In genomic region chr2:206071832-206072231, GRCh38 we compare ENCODE assay signal across 21 cellular contexts. TPM values are rescaled to one million over a fixed set of nuclear protein-coding genes. Genes with fewer than 3 reads are reported as not detected.
A peak's percentile ranks its signal among the peaks of the same experiment; 100 is the strongest.
DNase-seq lines count a peak whose midpoint lies in the region; ATAC-seq, FAIRE-seq and TF ChIP-seq lines count a peak whose summit lies in the region.
"Had no signal": no experiment of that assay in that cellular context is flagged by ENCODE, and none has a peak within 500 bp of the region (broad histone marks: within the 10 kb centered on the region; RNA-seq: fewer than 3 reads in every experiment).

No MANE protein-coding gene starts in this region.

- intact Hi-C loops in heart right ventricle (cut with DNase I) = loop anchor here in 1 of 10 donors (2.0 kb wide), 1 partner anchor 25 kb away; no protein-coding TSS in a partner anchor

- H3K27me3 Mint-ChIP-seq in stimulated activated naive CD8-positive, alpha-beta T cell treated with anti-CD3 and anti-CD28 coated beads, Interleukin-15, Interleukin-2, amounts not matched to agents 100 ng/mL and 50 ng/mL, for 24 hours = no peaks in the 10 kb centered on the region
- no peaks in the 10 kb centered on the region for H3K27me3 Mint-ChIP-seq in stimulated activated naive CD8-positive, alpha-beta T cell treated with anti-CD3 and anti-CD28 coated beads, Interleukin-15, amount 100 ng/mL, for 72 hours
- peaks cover 6% of the 10 kb centered on the region for H3K27me3 Mint-ChIP-seq in glutamatergic neuron (ENCODE audit: unreplicated experiment)

- H3K4me3 ChIP-seq in bronchial epithelial cell (ENCODE audit: low read depth, low read length) = no peak overlapping the region
- H3K4me3 ChIP-seq in heart right ventricle = no peak overlapping the region
- H3K4me3 ChIP-seq: A549, SJCRH30 had no signal

- H3K36me3 ChIP-seq in bronchial epithelial cell (ENCODE audit: control insufficient read depth, insufficient read depth, low read length) (no peaks in the 10 kb centered on the region), heart right ventricle (peaks cover 0 to 9% (median 0%) of the 10 kb centered on the region in 9 donors)

- no peaks in the 10 kb centered on the region for H3K9me3 Mint-ChIP-seq in stimulated activated naive CD8-positive, alpha-beta T cell treated with anti-CD3 and anti-CD28 coated beads, Interleukin-15, Interleukin-2, amounts not matched to agents 100 ng/mL and 50 ng/mL, for 24 hours
- H3K9me3 Mint-ChIP-seq in stimulated activated naive CD8-positive, alpha-beta T cell treated with anti-CD3 and anti-CD28 coated beads, Interleukin-15, amount 100 ng/mL, for 72 hours = no peaks in the 10 kb centered on the region
- no peaks in the 10 kb centered on the region for H3K9me3 Mint-ChIP-seq in glutamatergic neuron (ENCODE audit: unreplicated experiment)
- H3K9me3 Mint-ChIP-seq: HFFc6 had no signal

- H3K4me3 Mint-ChIP-seq in stimulated activated naive CD8-positive, alpha-beta T cell treated with anti-CD3 and anti-CD28 coated beads, Interleukin-15, Interleukin-2, amounts not matched to agents 100 ng/mL and 50 ng/mL, for 24 hours = no peak overlapping the region
- H3K4me3 Mint-ChIP-seq in stimulated activated naive CD8-positive, alpha-beta T cell treated with anti-CD3 and anti-CD28 coated beads, Interleukin-15, amount 100 ng/mL, for 72 hours = no peak overlapping the region
- H3K4me3 Mint-ChIP-seq in glutamatergic neuron (ENCODE audit: unreplicated experiment) = no peak overlapping the region
- H3K4me3 Mint-ChIP-seq: HFFc6 had no signal

- no peak overlapping the region for H3K27ac ChIP-seq in heart right ventricle
- H3K27ac ChIP-seq: A549, C4-2B, RWPE1, SJCRH30 had no signal

- H3K4me1 Mint-ChIP-seq in stimulated activated naive CD8-positive, alpha-beta T cell treated with anti-CD3 and anti-CD28 coated beads, Interleukin-15, Interleukin-2, amounts not matched to agents 100 ng/mL and 50 ng/mL, for 24 hours (ENCODE audit: low read depth) = peaks cover 34% of the 10 kb centered on the region
- peaks cover 26% of the 10 kb centered on the region for H3K4me1 Mint-ChIP-seq in stimulated activated naive CD8-positive, alpha-beta T cell treated with anti-CD3 and anti-CD28 coated beads, Interleukin-15, amount 100 ng/mL, for 72 hours
- H3K4me1 Mint-ChIP-seq in glutamatergic neuron (ENCODE audit: low read depth, unreplicated experiment) = peaks cover 2% of the 10 kb centered on the region

- H3K27ac Mint-ChIP-seq in stimulated activated naive CD8-positive, alpha-beta T cell treated with anti-CD3 and anti-CD28 coated beads, Interleukin-15, Interleukin-2, amounts not matched to agents 100 ng/mL and 50 ng/mL, for 24 hours = peak overlapping the region; percentile 14
- peak overlapping the region in 1 of 2 donors; percentile 55 for H3K27ac Mint-ChIP-seq in stimulated activated naive CD8-positive, alpha-beta T cell treated with anti-CD3 and anti-CD28 coated beads, Interleukin-15, amount 100 ng/mL, for 72 hours
- H3K27ac Mint-ChIP-seq in glutamatergic neuron (ENCODE audit: unreplicated experiment) = peak overlapping the region; percentile 48
- H3K27ac Mint-ChIP-seq: HFFc6 had no signal

- no peak for DNase-seq in stimulated activated naive CD8-positive, alpha-beta T cell treated with anti-CD3 and anti-CD28 coated beads, Interleukin-15, amount 100 ng/mL, for 72 hours
- DNase-seq in bronchial epithelial cell (ENCODE audit: low read depth) = peak; percentile 5
- DNase-seq in glutamatergic neuron = no peak
- DNase-seq in HuH-7 (ENCODE audit: low spot score) = no peak
- no peak for DNase-seq in heart right ventricle
- DNase-seq: DND-41, GDM1, HFFc6, MV-4-11, NCI-H1417 treated with DMSO at 0.1 percent for 48 hours, NCI-H2029, NCI-H510A treated with DMSO at 0.1 percent for 48 hours, SJCRH30 had no signal

- ATAC-seq in stimulated activated naive CD8-positive, alpha-beta T cell treated with anti-CD3 and anti-CD28 coated beads, Interleukin-15, amount 100 ng/mL, for 72 hours = no peak
- no peak for ATAC-seq in HG02763 (IDR thresholded peaks at IDR 0.05; ENCODE audit: unreplicated experiment)
- no peak for ATAC-seq in heart right ventricle
- no peak for ATAC-seq in GM18511 (IDR thresholded peaks at IDR 0.05; ENCODE audit: unreplicated experiment)
- ATAC-seq: A549 had no signal

- H3K27me3 ChIP-seq in bronchial epithelial cell (ENCODE audit: control insufficient read depth, insufficient read depth, low read length) (no peaks in the 10 kb centered on the region), heart right ventricle (no peaks in the 10 kb centered on the region)
- H3K27me3 ChIP-seq: SJCRH30 had no signal

- TF ChIP-seq CTCF in bronchial epithelial cell (IDR thresholded peaks at IDR 0.05; ENCODE audit: insufficient read depth, low read length, severe bottlenecking) = no peak
- TF ChIP-seq CTCF in glutamatergic neuron (IDR thresholded peaks at IDR 0.05; ENCODE audit: partially characterized antibody, unreplicated experiment) = no peak
- TF ChIP-seq CTCF in heart right ventricle (IDR thresholded peaks at IDR 0.05) = no peak

- peaks cover 0 to 19% (median 0%) of the 10 kb centered on the region in 9 donors for H3K4me1 ChIP-seq in heart right ventricle
- H3K4me1 ChIP-seq: A549, SJCRH30 had no signal

- FAIRE-seq in bronchial epithelial cell (lab: Jason Lieb, UNC) = no peak
- FAIRE-seq: A549, D721Med, H1 had no signal

- H3K36me3 Mint-ChIP-seq in stimulated activated naive CD8-positive, alpha-beta T cell treated with anti-CD3 and anti-CD28 coated beads, Interleukin-15, Interleukin-2, amounts not matched to agents 100 ng/mL and 50 ng/mL, for 24 hours (ENCODE audit: low read depth) = peaks cover 32% of the 10 kb centered on the region
- no peaks in the 10 kb centered on the region for H3K36me3 Mint-ChIP-seq in glutamatergic neuron (ENCODE audit: unreplicated experiment)

- H3K9me3 ChIP-seq in heart right ventricle = no peaks in the 10 kb centered on the region
- H3K9me3 ChIP-seq: A549, SJCRH30 had no signal

- WGBS in heart right ventricle, 2 donors = 60 to 72% methylated on average over 1 of the region's 1 CpG

RNA-seq across cellular contexts. Expression of gene INO80D, which starts 14.1 kb away (rescaled TPM):
- total RNA-seq in bronchial epithelial cell (7.6 and 7.7 TPM in 2 replicates), glutamatergic neuron (ENCODE audit: unreplicated experiment) (25.0 TPM), heart right ventricle (10 to 100 TPM; 12.5 to 26.3 (median 16.4) TPM)
- 1 to 10 TPM; 1.1 to 3.7 TPM for polyA plus RNA-seq in heart right ventricle
